Comparison of ENCODE assay signal across 17 cellular contexts in genomic region chr2:133324150-133324561, GRCh38.
A peak's percentile ranks its signal among the peaks of the same experiment; 100 is the strongest.
DNase-seq lines count a peak whose midpoint lies in the region; ATAC-seq, FAIRE-seq and TF ChIP-seq lines count a peak whose summit lies in the region.
"Had no signal": no experiment of that assay in that cellular context is flagged by ENCODE, and none has a peak within 500 bp of the region (broad histone marks: within the 10 kb centered on the region; RNA-seq: fewer than 3 reads in every experiment).

No MANE protein-coding gene starts in this region.

- 93 to 100% methylated on average over 1 to 4 of the region's 4 CpGs for WGBS in endodermal cell (ENCODE audit: insufficient coverage in 1 of 2, insufficient read length in 1 of 2), 2 experiments

- H3K36me3 Mint-ChIP-seq in osteocyte (ENCODE audit: unreplicated experiment) (no peaks in the 10 kb centered on the region), endodermal cell (ENCODE audit: low read depth) (no peaks in the 10 kb centered on the region)
- no peaks in the 10 kb centered on the region for H3K36me3 Mint-ChIP-seq in activated naive CD8-positive, alpha-beta T cell treated with anti-CD3 and anti-CD28 coated beads, Interleukin-2, amount 50 U/mL, for 24 hours (ENCODE audit: low read depth)
- H3K36me3 Mint-ChIP-seq: CD8-positive, alpha-beta memory T cell had no signal

- no peaks in the 10 kb centered on the region for H3K9me3 ChIP-seq in endodermal cell (ENCODE audit: control insufficient read depth, low read length)
- H3K9me3 ChIP-seq: breast epithelium, prostate gland had no signal

- FAIRE-seq in HTR-8/SVneo (lab: Jason Lieb, UNC) (no peak), bronchial epithelial cell (lab: Jason Lieb, UNC) (no peak)

- ATAC-seq in activated naive CD8-positive, alpha-beta T cell treated with anti-CD3 and anti-CD28 coated beads, Interleukin-2, amount 50 U/mL, for 24 hours: no peak

- no peaks in the 10 kb centered on the region for H3K36me3 ChIP-seq in bronchial epithelial cell (ENCODE audit: control insufficient read depth, insufficient read depth, low read length)
- no peaks in the 10 kb centered on the region for H3K36me3 ChIP-seq in endodermal cell (ENCODE audit: control insufficient read depth, insufficient read depth, low read length)
- H3K36me3 ChIP-seq: breast epithelium, prostate gland had no signal

- H3K9ac ChIP-seq in endodermal cell (ENCODE audit: extremely low read depth, low read length, poor library complexity, severe bottlenecking): no peak overlapping the region

- H3K27ac ChIP-seq in endodermal cell (ENCODE audit: low read depth, low read length): no peak overlapping the region
- H3K27ac ChIP-seq: breast epithelium, epithelial cell of prostate, prostate gland had no signal

- TF ChIP-seq CTCF in bronchial epithelial cell (IDR thresholded peaks at IDR 0.05; ENCODE audit: insufficient read depth, low read length, severe bottlenecking) (no peak), osteocyte (IDR thresholded peaks at IDR 0.05) (no peak), endodermal cell (conservative IDR thresholded peaks at IDR 0.05) (no peak)

- peak; percentile 42 for DNase-seq in COLO668 (lab: John Stamatoyannopoulos, UW; ENCODE audit: unreplicated experiment)
- DNase-seq in HTR-8/SVneo (ENCODE audit: insufficient read length, low spot score): peak; percentile 37
- peak; percentile 12 for DNase-seq in bronchial epithelial cell (ENCODE audit: low read depth)
- no peak for DNase-seq in osteocyte (ENCODE audit: extremely low spot score, unreplicated experiment)
- no peak for DNase-seq in activated naive CD8-positive, alpha-beta T cell treated with anti-CD3 and anti-CD28 coated beads, Interleukin-2, amount 50 U/mL, for 24 hours
- DNase-seq in kidney glomerular epithelial cell (lab: John Stamatoyannopoulos, UW): no peak
- DNase-seq in Ammon's horn (ENCODE audit: low spot score): no peak
- DNase-seq in endodermal cell: no peak
- DNase-seq: activated CD4-positive, alpha-beta T cell treated with anti-CD3 and anti-CD28 coated beads, Interleukin-2, amount 50 U/mL, for 1 hour; CD8-positive, alpha-beta memory T cell; NCI-H2227 treated with DMSO at 0.1 percent for 48 hours; stimulated activated CD4-positive, alpha-beta T cell treated with anti-CD3 and anti-CD28 coated beads, Interleukin-4, amount 100 ng/mL, for 24 hours; stimulated activated naive CD4-positive, alpha-beta T cell treated with Interleukin-2 at 50 U/mL for 16 hours; T-helper 2 cell had no signal

- H3K4me1 Mint-ChIP-seq in osteocyte (ENCODE audit: unreplicated experiment): peaks cover 24% of the 10 kb centered on the region
- H3K4me1 Mint-ChIP-seq in activated naive CD8-positive, alpha-beta T cell treated with anti-CD3 and anti-CD28 coated beads, Interleukin-2, amount 50 U/mL, for 24 hours: no peaks in the 10 kb centered on the region
- H3K4me1 Mint-ChIP-seq in endodermal cell: peaks cover 1% of the 10 kb centered on the region
- H3K4me1 Mint-ChIP-seq: CD8-positive, alpha-beta memory T cell had no signal

- H3K27ac Mint-ChIP-seq in osteocyte (ENCODE audit: unreplicated experiment) (peak overlapping the region; percentile 60), endodermal cell (no peak overlapping the region)
- no peak overlapping the region for H3K27ac Mint-ChIP-seq in activated naive CD8-positive, alpha-beta T cell treated with anti-CD3 and anti-CD28 coated beads, Interleukin-2, amount 50 U/mL, for 24 hours
- H3K27ac Mint-ChIP-seq: CD8-positive, alpha-beta memory T cell had no signal

- H3K4me3 Mint-ChIP-seq in osteocyte (ENCODE audit: unreplicated experiment) (no peak overlapping the region), endodermal cell (no peak overlapping the region)
- no peak overlapping the region for H3K4me3 Mint-ChIP-seq in activated naive CD8-positive, alpha-beta T cell treated with anti-CD3 and anti-CD28 coated beads, Interleukin-2, amount 50 U/mL, for 24 hours
- H3K4me3 Mint-ChIP-seq: CD8-positive, alpha-beta memory T cell had no signal

- no peaks in the 10 kb centered on the region for H3K4me1 ChIP-seq in endodermal cell (ENCODE audit: control insufficient read depth, insufficient read depth, low read length)
- H3K4me1 ChIP-seq: breast epithelium, prostate gland had no signal

- H3K27me3 ChIP-seq in bronchial epithelial cell (ENCODE audit: control insufficient read depth, insufficient read depth, low read length) (no peaks in the 10 kb centered on the region), endodermal cell (ENCODE audit: control insufficient read depth, insufficient read depth, low read length, poor library complexity, severe bottlenecking) (no peaks in the 10 kb centered on the region)
- H3K27me3 ChIP-seq: breast epithelium had no signal

- H3K27me3 Mint-ChIP-seq in osteocyte (ENCODE audit: unreplicated experiment): no peaks in the 10 kb centered on the region
- peaks cover 1% of the 10 kb centered on the region for H3K27me3 Mint-ChIP-seq in activated naive CD8-positive, alpha-beta T cell treated with anti-CD3 and anti-CD28 coated beads, Interleukin-2, amount 50 U/mL, for 24 hours
- H3K27me3 Mint-ChIP-seq in endodermal cell (ENCODE audit: insufficient read depth): no peaks in the 10 kb centered on the region
- H3K27me3 Mint-ChIP-seq: CD8-positive, alpha-beta memory T cell had no signal

- no peaks in the 10 kb centered on the region for H3K9me3 Mint-ChIP-seq in osteocyte (ENCODE audit: unreplicated experiment)
- H3K9me3 Mint-ChIP-seq in activated naive CD8-positive, alpha-beta T cell treated with anti-CD3 and anti-CD28 coated beads, Interleukin-2, amount 50 U/mL, for 24 hours: no peaks in the 10 kb centered on the region
- peaks cover 3% of the 10 kb centered on the region for H3K9me3 Mint-ChIP-seq in endodermal cell

- H3K4me3 ChIP-seq in bronchial epithelial cell (ENCODE audit: low read depth, low read length): no peak overlapping the region
- H3K4me3 ChIP-seq in endodermal cell (ENCODE audit: low read length): no peak overlapping the region
- H3K4me3 ChIP-seq: breast epithelium, prostate gland had no signal

Comparison
In these comparisons a context has a peak if more than half of its experiments do, and no peak if none do; other contexts are left out.
1. DNase-seq: peak in COLO668 (single experiment), HTR-8/SVneo (single experiment) and bronchial epithelial cell (single experiment); none in osteocyte (single experiment), activated naive CD8-positive, alpha-beta T cell treated with anti-CD3 and anti-CD28 coated beads, Interleukin-2, amount 50 U/mL, for 24 hours (single experiment), kidney glomerular epithelial cell (single experiment), Ammon's horn (single experiment) and endodermal cell (single experiment).